14 cellular contexts compared by ENCODE assay signal in the genomic region with DNA sequence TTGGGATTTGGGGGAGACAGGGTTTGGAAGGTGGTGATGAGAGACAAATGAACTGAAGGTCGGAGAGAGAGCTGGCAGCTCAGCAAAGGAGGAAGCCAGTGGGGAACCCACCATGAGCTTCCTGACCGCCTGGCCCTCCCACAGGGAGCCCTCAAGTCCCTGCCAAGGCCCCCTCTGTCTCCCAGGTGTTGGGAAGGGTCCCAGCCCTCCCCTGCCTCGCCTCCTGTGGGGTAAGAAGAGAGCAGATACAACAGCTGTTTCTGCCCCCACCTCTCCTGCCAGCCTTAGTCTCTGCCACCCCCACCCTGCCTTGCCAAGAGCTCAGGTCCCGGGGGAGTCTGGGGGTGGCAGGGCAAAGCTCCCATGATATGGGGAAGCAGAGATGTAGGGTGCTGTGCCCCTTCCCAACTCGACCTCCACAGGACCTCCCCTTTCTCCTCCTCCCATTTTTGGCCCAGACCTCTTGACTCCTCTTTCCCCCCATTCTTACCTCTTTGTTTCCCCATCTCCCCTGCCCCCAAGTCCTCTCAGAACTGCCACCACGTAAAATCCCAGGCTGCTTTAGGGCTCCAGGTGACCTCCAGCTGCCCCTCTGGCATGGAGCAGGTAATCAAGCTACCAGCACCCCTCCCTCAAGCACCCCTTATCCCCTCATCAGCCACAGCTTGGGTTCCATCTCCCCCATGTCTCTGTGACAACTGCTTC. TPM values are rescaled to one million over a fixed set of nuclear protein-coding genes. Genes with fewer than 3 reads are reported as not detected.
A peak's percentile ranks its signal among the peaks of the same experiment; 100 is the strongest.
DNase-seq lines count a peak whose midpoint lies in the region; ATAC-seq and TF ChIP-seq lines count a peak whose summit lies in the region.
"Had no signal": no experiment of that assay in that cellular context is flagged by ENCODE, and none has a peak within 500 bp of the region (broad histone marks: within the 10 kb centered on the region; RNA-seq: fewer than 3 reads in every experiment).

No MANE protein-coding gene starts in this region.

- ATAC-seq in Right ventricle myocardium superior (ENCODE audit: poor library complexity) (no peak), left cardiac atrium (no peak), gastroesophageal sphincter (no peak), SK-N-SH treated with all-trans-retinoic acid at 6 μM for 48 hours (no peak)
- no peak for ATAC-seq in stimulated activated naive CD8-positive, alpha-beta T cell treated with anti-CD3 and anti-CD28 coated beads, Interleukin-15, Interleukin-2, amounts not matched to agents 100 U/mL and 50 U/mL, for 24 hours
- ATAC-seq: naive thymus-derived CD8-positive, alpha-beta T cell had no signal

- H3K36me3 ChIP-seq in gastroesophageal sphincter (peaks cover 0 to 15% of the 10 kb centered on the region in 2 donors), uterus (no peaks in the 10 kb centered on the region)

- no peaks in the 10 kb centered on the region for H3K9me3 Mint-ChIP-seq in osteocyte (ENCODE audit: unreplicated experiment)
- H3K9me3 Mint-ChIP-seq: naive thymus-derived CD8-positive, alpha-beta T cell had no signal

- H3K4me1 ChIP-seq in gastroesophageal sphincter = peaks cover 0 to 60% (median 15%) of the 10 kb centered on the region in 3 donors
- H3K4me1 ChIP-seq in uterus = peaks cover 0 to 6% of the 10 kb centered on the region in 2 donors

- TF ChIP-seq CTCF in gastroesophageal sphincter (IDR thresholded peaks at IDR 0.05) (no peak), osteocyte (IDR thresholded peaks at IDR 0.05) (no peak), uterus (IDR thresholded peaks at IDR 0.05) (no peak)

- H3K9me3 ChIP-seq in gastroesophageal sphincter (no peaks in the 10 kb centered on the region), uterus (no peaks in the 10 kb centered on the region)
- H3K9me3 ChIP-seq: MG63 had no signal

- peak overlapping the region in 3 of 4 donors; percentile 83 to 91 (median 88) for H3K27ac ChIP-seq in gastroesophageal sphincter
- peak overlapping the region; percentile 93 to 98 for H3K27ac ChIP-seq in uterus

- no peaks in the 10 kb centered on the region for H3K27me3 Mint-ChIP-seq in osteocyte (ENCODE audit: unreplicated experiment)

- intact Hi-C loops in Right ventricle myocardium superior (cut with DNase I) = no loop called here
- intact Hi-C loops in left cardiac atrium (cut with DNase I) = no loop called here
- intact Hi-C loops in uterus (cut with DNase I; ENCODE audit: low total_unique reads) = no loop called here

- peaks cover 82% of the 10 kb centered on the region for H3K4me1 Mint-ChIP-seq in osteocyte (ENCODE audit: unreplicated experiment)

- DNase-seq in Right ventricle myocardium superior = peak; percentile 40
- no peak for DNase-seq in left cardiac atrium
- DNase-seq in osteocyte (ENCODE audit: extremely low spot score, unreplicated experiment) = no peak
- DNase-seq in uterus = no peak
- no peak for DNase-seq in stimulated activated naive CD8-positive, alpha-beta T cell treated with anti-CD3 and anti-CD28 coated beads, Interleukin-15, Interleukin-2, amounts not matched to agents 100 U/mL and 50 U/mL, for 24 hours
- no peak for DNase-seq in NCI-H2081 treated with DMSO at 0.1 percent for 48 hours (lab: John Stamatoyannopoulos, UW)
- DNase-seq: activated CD4-positive, alpha-beta T cell treated with anti-CD3 and anti-CD28 coated beads for 1 hour; naive thymus-derived CD8-positive, alpha-beta T cell; SW 1271 had no signal

- H3K36me3 Mint-ChIP-seq in osteocyte (ENCODE audit: unreplicated experiment) = peaks cover 10% of the 10 kb centered on the region
- H3K36me3 Mint-ChIP-seq: naive thymus-derived CD8-positive, alpha-beta T cell had no signal

- H3K4me3 ChIP-seq in gastroesophageal sphincter = no peak overlapping the region
- no peak overlapping the region for H3K4me3 ChIP-seq in uterus
- H3K4me3 ChIP-seq: MG63 had no signal

- TF ChIP-seq POLR2A in gastroesophageal sphincter (IDR thresholded peaks at IDR 0.05) = no peak
- TF ChIP-seq POLR2A in uterus (IDR thresholded peaks at IDR 0.05) = no peak

- 74 to 100% methylated on average over 1 to 3 of the region's 6 CpGs for WGBS in gastroesophageal sphincter (ENCODE audit: low coverage in 1 of 2), 2 donors

- no peak for TF ChIP-seq EP300 in gastroesophageal sphincter (IDR thresholded peaks at IDR 0.05)

- H3K4me3 Mint-ChIP-seq in osteocyte (ENCODE audit: unreplicated experiment) = no peak overlapping the region

- H3K27ac Mint-ChIP-seq in osteocyte (ENCODE audit: unreplicated experiment) = peak overlapping the region; percentile 49

- H3K27me3 ChIP-seq in gastroesophageal sphincter (no peaks in the 10 kb centered on the region), uterus (no peaks in the 10 kb centered on the region)
- H3K27me3 ChIP-seq: MG63 had no signal

TF ChIP-seq in SK-N-SH treated with all-trans-retinoic acid at 6 μM for 48 hours, 23 proteins besides CTCF, POLR2A, EP300 and RAD21:
- TF ChIP-seq, protein P1, sequence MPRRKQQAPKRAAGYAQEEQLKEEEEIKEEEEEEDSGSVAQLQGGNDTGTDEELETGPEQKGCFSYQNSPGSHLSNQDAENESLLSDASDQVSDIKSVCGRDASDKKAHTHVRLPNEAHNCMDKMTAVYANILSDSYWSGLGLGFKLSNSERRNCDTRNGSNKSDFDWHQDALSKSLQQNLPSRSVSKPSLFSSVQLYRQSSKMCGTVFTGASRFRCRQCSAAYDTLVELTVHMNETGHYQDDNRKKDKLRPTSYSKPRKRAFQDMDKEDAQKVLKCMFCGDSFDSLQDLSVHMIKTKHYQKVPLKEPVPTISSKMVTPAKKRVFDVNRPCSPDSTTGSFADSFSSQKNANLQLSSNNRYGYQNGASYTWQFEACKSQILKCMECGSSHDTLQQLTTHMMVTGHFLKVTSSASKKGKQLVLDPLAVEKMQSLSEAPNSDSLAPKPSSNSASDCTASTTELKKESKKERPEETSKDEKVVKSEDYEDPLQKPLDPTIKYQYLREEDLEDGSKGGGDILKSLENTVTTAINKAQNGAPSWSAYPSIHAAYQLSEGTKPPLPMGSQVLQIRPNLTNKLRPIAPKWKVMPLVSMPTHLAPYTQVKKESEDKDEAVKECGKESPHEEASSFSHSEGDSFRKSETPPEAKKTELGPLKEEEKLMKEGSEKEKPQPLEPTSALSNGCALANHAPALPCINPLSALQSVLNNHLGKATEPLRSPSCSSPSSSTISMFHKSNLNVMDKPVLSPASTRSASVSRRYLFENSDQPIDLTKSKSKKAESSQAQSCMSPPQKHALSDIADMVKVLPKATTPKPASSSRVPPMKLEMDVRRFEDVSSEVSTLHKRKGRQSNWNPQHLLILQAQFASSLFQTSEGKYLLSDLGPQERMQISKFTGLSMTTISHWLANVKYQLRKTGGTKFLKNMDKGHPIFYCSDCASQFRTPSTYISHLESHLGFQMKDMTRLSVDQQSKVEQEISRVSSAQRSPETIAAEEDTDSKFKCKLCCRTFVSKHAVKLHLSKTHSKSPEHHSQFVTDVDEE (CRISPR knock-in tag; IDR thresholded peaks at IDR 0.05) = no peak
- TF ChIP-seq PPARA (CRISPR knock-in tag; IDR thresholded peaks at IDR 0.05; ENCODE audit: borderline replicate concordance) (no peak), OSR1 (CRISPR knock-in tag; IDR thresholded peaks at IDR 0.05) (no peak)

RNA-seq across cellular contexts. Expression of a gene that starts 0.6 kb away (rescaled TPM):
- total RNA-seq in Right ventricle myocardium superior = 2,267 TPM
- total RNA-seq in left cardiac atrium = 1,000 to 10,000 TPM; 1,254 to 1,508 TPM
- total RNA-seq in gastroesophageal sphincter = 1 to 10 TPM; 2.4 to 8.3 (median 2.8) TPM
- total RNA-seq in osteocyte = 1.1 TPM in 1 of 2 replicates, not detected in the other
- 1 to 10 TPM in 1 of 4 donors, not detected in 3; 3.8 TPM for total RNA-seq in uterus
- total RNA-seq: A673; naive thymus-derived CD8-positive, alpha-beta T cell; OCI-LY7 had no signal

RNA-seq across cellular contexts. Expression of a gene that starts 1.5 kb away (rescaled TPM):
- 153 TPM for total RNA-seq in Right ventricle myocardium superior
- 100 to 1,000 TPM; 169 to 197 TPM for total RNA-seq in left cardiac atrium
- 100 to 1,000 TPM in 1 of 4 donors, 10 to 100 TPM in 3; 56.1 to 133 (median 76.3) TPM for total RNA-seq in gastroesophageal sphincter
- 126 and 128 TPM in 2 replicates for total RNA-seq in osteocyte
- total RNA-seq in uterus = 100 to 1,000 TPM in 2 of 4 donors, 10 to 100 TPM in 2; 25.9 to 269 (median 126) TPM

RNA-seq across cellular contexts. Expression of a gene that starts 5.1 kb away (rescaled TPM):
- total RNA-seq in Right ventricle myocardium superior (68.1 TPM), left cardiac atrium (10 to 100 TPM; 60.1 to 61.9 TPM), gastroesophageal sphincter (10 to 100 TPM; 33.7 to 57.0 (median 42.2) TPM), osteocyte (74.3 and 75.2 TPM in 2 replicates), uterus (10 to 100 TPM; 43.8 to 91.0 (median 70.8) TPM)

RNA-seq across cellular contexts. Expression of a gene that starts 12.7 kb away (rescaled TPM):
- total RNA-seq in Right ventricle myocardium superior (5.8 TPM), left cardiac atrium (1 to 10 TPM; 1.8 to 5.8 TPM), gastroesophageal sphincter (10 to 100 TPM in 1 of 4 donors, 1 to 10 TPM in 2, under 1 TPM in 1; 0.85 to 82.1 (median 5.0) TPM), osteocyte (not detected in 2 replicates), uterus (1 to 10 TPM in 1 of 4 donors, under 1 TPM in 1, not detected in 2; 0.29 to 6.2 TPM)
- total RNA-seq: A673; naive thymus-derived CD8-positive, alpha-beta T cell; OCI-LY7 had no signal

RNA-seq across cellular contexts. Expression of a gene that starts 15.9 kb away (rescaled TPM):
- total RNA-seq in Right ventricle myocardium superior (44.3 TPM), left cardiac atrium (10 to 100 TPM; 48.2 to 64.7 TPM), gastroesophageal sphincter (100 to 1,000 TPM in 1 of 4 donors, 10 to 100 TPM in 3; 49.7 to 121 (median 71.5) TPM), osteocyte (134 and 143 TPM in 2 replicates), uterus (100 to 1,000 TPM in 1 of 4 donors, 10 to 100 TPM in 3; 57.4 to 122 (median 72.1) TPM)
- total RNA-seq: naive thymus-derived CD8-positive, alpha-beta T cell; OCI-LY7 had no signal

Comparison
In these comparisons a context has a peak if more than half of its experiments do, and no peak if none do; other contexts are left out.
1. RNA of a gene that starts 0.6 kb away (total RNA-seq): 2,267 TPM in Right ventricle myocardium superior (single experiment) and 1,254 to 1,508 TPM in left cardiac atrium; 2.4 to 8.3 TPM in gastroesophageal sphincter, 3.8 TPM in uterus and 1.1 TPM in osteocyte; every median in the first group is over 100 times any median in the second.